1 cellular context compared by ENCODE assay signal in the genomic region with DNA sequence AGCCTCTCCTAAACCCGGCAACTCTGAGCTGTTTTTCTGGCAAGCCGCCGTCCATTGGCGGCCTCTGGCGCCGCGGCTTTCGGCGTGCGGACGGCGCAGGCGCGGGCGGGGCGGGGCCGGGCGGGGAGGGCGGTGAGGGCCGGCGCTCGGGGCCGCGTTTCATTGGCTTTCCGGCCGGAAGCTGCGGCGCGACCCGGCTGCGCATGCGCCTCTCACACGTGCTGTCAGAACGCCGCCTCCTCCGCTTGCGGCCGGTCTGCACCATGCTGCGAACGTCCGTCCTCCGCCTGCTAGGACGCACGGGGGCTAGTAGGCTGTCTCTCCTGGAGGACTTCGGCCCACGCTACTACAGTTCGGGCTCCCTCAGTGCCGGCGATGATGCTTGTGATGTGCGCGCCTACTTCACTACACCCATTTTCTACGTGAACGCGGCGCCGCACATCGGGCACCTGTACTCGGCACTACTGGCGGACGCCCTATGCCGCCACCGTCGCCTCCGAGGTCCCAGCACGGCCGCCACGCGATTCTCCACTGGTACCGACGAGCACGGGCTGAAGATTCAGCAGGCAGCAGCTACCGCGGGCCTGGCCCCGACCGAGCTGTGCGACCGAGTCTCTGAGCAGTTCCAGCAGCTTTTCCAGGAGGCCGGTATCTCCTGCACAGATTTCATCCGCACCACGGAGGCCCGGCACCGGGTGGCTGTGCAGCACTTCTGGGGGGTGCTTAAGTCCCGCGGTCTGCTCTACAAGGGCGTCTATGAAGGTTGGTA.
TF ChIP-seq lines count a peak whose summit lies in the region.

MARS2 (plus strand) TSS at position 227 of the 769 bp plus-strand sequence; CDS start at position 264, 37 bp downstream.

TF ChIP-seq in HepG2, 621 proteins besides CTCF, POLR2A, EP300 and RAD21 (continued from another document and continues in another):
- TF ChIP-seq ZNF609 (CRISPR knock-in tag; IDR thresholded peaks at IDR 0.05; ENCODE audit: borderline replicate concordance) (0 out of 2 replicates have a peak, but pooled peaks have one; percentile 14), ZNF468 (CRISPR knock-in tag; IDR thresholded peaks at IDR 0.05) (no peak), SMARCC2 (IDR thresholded peaks at IDR 0.05) (no peak), ZFP36L2 (CRISPR knock-in tag; IDR thresholded peaks at IDR 0.05) (peak; percentile 59; the same call in 1 of the 2 replicates), MTA1 (CRISPR knock-in tag; IDR thresholded peaks at IDR 0.05; ENCODE audit: borderline replicate concordance) (peak; percentile 52; the same call in 1 of the 2 replicates), IRF2 (CRISPR knock-in tag; IDR thresholded peaks at IDR 0.05) (peak; percentile 83), ZNF788 (CRISPR knock-in tag; IDR thresholded peaks at IDR 0.05; ENCODE audit: borderline replicate concordance) (peak; percentile 72; the same call in 1 of the 2 replicates), PAF1 (CRISPR knock-in tag; IDR thresholded peaks at IDR 0.05) (no peak), YY1 (IDR thresholded peaks at IDR 0.05; ENCODE audit: insufficient read depth, insufficient replicate concordance, low read depth, low read length) (peak; percentile 90), RBM22 (optimal IDR thresholded peaks at IDR 0.05; ENCODE audit: low read length) (no peak), PCBP1 (IDR thresholded peaks at IDR 0.05; ENCODE audit: borderline replicate concordance, low read depth, low read length) (no peak), ATF5 (CRISPR knock-in tag; IDR thresholded peaks at IDR 0.05; ENCODE audit: low read depth) (no peak), FOXA1 (IDR thresholded peaks at IDR 0.05) (no peak), FOXA1 (CRISPR knock-in tag; IDR thresholded peaks at IDR 0.05) (no peak; the same call in 1 of the 2 replicates), SMYD3 (CRISPR knock-in tag; IDR thresholded peaks at IDR 0.05) (no peak), RBM39 (IDR thresholded peaks at IDR 0.05; ENCODE audit: low read depth, low read length, poor library complexity, severe bottlenecking) (no peak), ZNF503 (CRISPR knock-in tag; IDR thresholded peaks at IDR 0.05) (no peak), SAFB2 (CRISPR knock-in tag; IDR thresholded peaks at IDR 0.05; ENCODE audit: borderline replicate concordance, low read depth) (peak; percentile 85), ZNF574 (CRISPR knock-in tag; IDR thresholded peaks at IDR 0.05) (peak; percentile 85), MYNN (CRISPR knock-in tag; IDR thresholded peaks at IDR 0.05; ENCODE audit: low read depth) (no peak), ZFP62 (CRISPR knock-in tag; IDR thresholded peaks at IDR 0.05) (no peak), EEA1 (CRISPR knock-in tag; IDR thresholded peaks at IDR 0.05; ENCODE audit: borderline replicate concordance) (0 out of 2 replicates have a peak, but pooled peaks have one; percentile 81), TEAD2 (CRISPR knock-in tag; IDR thresholded peaks at IDR 0.05) (no peak; the same call in 1 of the 2 replicates), MEF2D (CRISPR knock-in tag; IDR thresholded peaks at IDR 0.05) (peak; percentile 83; the same call in 1 of the 2 replicates), ZNF383 (CRISPR knock-in tag; IDR thresholded peaks at IDR 0.05; ENCODE audit: borderline replicate concordance) (no peak), ZNF17 (CRISPR knock-in tag; IDR thresholded peaks at IDR 0.05) (no peak), ZNF749 (CRISPR knock-in tag; IDR thresholded peaks at IDR 0.05; ENCODE audit: borderline replicate concordance) (peak; percentile 48; the same call in 1 of the 2 replicates), CHD4 (IDR thresholded peaks at IDR 0.05; ENCODE audit: borderline replicate concordance, low read length) (no peak), KDM2A (CRISPR knock-in tag; IDR thresholded peaks at IDR 0.05; ENCODE audit: borderline replicate concordance, low read depth) (peak; percentile 97), ZNF354B (CRISPR knock-in tag; IDR thresholded peaks at IDR 0.05) (no peak), RFXAP (CRISPR knock-in tag; IDR thresholded peaks at IDR 0.05; ENCODE audit: borderline replicate concordance) (0 out of 2 replicates have a peak, but pooled peaks have one; percentile 4), ZNF337 (CRISPR knock-in tag; IDR thresholded peaks at IDR 0.05; ENCODE audit: borderline replicate concordance, low read depth) (no peak; the same call in 1 of the 2 replicates), ZNF10 (CRISPR knock-in tag; IDR thresholded peaks at IDR 0.05; ENCODE audit: borderline replicate concordance, low read depth) (no peak), HNF4A (CRISPR knock-in tag; IDR thresholded peaks at IDR 0.05) (peak; percentile 18; the same call in 1 of the 2 replicates), KMT2B (CRISPR knock-in tag; IDR thresholded peaks at IDR 0.05) (peak; percentile 92), ZNF550 (CRISPR knock-in tag; IDR thresholded peaks at IDR 0.05; ENCODE audit: borderline replicate concordance) (peak; percentile 96; the same call in 1 of the 2 replicates), DRAP1 (CRISPR knock-in tag; IDR thresholded peaks at IDR 0.05) (peak; percentile 75), ZNF775 (CRISPR knock-in tag; IDR thresholded peaks at IDR 0.05; ENCODE audit: borderline replicate concordance) (no peak), CBX1 (IDR thresholded peaks at IDR 0.05; ENCODE audit: low read depth) (peak; percentile 93), MAFG (CRISPR knock-in tag; IDR thresholded peaks at IDR 0.05) (no peak), ZNF12 (CRISPR knock-in tag; IDR thresholded peaks at IDR 0.05) (no peak; the same call in 1 of the 2 replicates), RELA (CRISPR knock-in tag; IDR thresholded peaks at IDR 0.05) (peak; percentile 58; the same call in 1 of the 2 replicates), ZNF382 (CRISPR knock-in tag; IDR thresholded peaks at IDR 0.05; ENCODE audit: borderline replicate concordance) (no peak), CBFB (CRISPR knock-in tag; IDR thresholded peaks at IDR 0.05) (peak; percentile 62)
- TF ChIP-seq, protein P1, sequence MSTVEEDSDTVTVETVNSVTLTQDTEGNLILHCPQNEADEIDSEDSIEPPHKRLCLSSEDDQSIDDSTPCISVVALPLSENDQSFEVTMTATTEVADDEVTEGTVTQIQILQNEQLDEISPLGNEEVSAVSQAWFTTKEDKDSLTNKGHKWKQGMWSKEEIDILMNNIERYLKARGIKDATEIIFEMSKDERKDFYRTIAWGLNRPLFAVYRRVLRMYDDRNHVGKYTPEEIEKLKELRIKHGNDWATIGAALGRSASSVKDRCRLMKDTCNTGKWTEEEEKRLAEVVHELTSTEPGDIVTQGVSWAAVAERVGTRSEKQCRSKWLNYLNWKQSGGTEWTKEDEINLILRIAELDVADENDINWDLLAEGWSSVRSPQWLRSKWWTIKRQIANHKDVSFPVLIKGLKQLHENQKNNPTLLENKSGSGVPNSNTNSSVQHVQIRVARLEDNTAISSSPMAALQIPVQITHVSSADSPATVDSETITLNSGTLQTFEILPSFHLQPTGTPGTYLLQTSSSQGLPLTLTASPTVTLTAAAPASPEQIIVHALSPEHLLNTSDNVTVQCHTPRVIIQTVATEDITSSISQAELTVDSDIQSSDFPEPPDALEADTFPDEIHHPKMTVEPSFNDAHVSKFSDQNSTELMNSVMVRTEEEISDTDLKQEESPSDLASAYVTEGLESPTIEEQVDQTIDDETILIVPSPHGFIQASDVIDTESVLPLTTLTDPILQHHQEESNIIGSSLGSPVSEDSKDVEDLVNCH (CRISPR knock-in tag; IDR thresholded peaks at IDR 0.05): no peak; the same call in 1 of the 2 replicates
- TF ChIP-seq, protein P2, sequence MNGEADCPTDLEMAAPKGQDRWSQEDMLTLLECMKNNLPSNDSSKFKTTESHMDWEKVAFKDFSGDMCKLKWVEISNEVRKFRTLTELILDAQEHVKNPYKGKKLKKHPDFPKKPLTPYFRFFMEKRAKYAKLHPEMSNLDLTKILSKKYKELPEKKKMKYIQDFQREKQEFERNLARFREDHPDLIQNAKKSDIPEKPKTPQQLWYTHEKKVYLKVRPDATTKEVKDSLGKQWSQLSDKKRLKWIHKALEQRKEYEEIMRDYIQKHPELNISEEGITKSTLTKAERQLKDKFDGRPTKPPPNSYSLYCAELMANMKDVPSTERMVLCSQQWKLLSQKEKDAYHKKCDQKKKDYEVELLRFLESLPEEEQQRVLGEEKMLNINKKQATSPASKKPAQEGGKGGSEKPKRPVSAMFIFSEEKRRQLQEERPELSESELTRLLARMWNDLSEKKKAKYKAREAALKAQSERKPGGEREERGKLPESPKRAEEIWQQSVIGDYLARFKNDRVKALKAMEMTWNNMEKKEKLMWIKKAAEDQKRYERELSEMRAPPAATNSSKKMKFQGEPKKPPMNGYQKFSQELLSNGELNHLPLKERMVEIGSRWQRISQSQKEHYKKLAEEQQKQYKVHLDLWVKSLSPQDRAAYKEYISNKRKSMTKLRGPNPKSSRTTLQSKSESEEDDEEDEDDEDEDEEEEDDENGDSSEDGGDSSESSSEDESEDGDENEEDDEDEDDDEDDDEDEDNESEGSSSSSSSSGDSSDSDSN (CRISPR knock-in tag; IDR thresholded peaks at IDR 0.05): peak; percentile 96
